17 cellular contexts compared by ENCODE assay signal in genomic region chr12:51694146-51694545, GRCh38.
DNase-seq lines count a peak whose midpoint lies in the region; ATAC-seq and TF ChIP-seq lines count a peak whose summit lies in the region.
"Had no signal": no experiment of that assay in that cellular context is flagged by ENCODE, and none has a peak within 500 bp of the region (broad histone marks: within the 10 kb centered on the region; RNA-seq: fewer than 3 reads in every experiment).

No MANE protein-coding gene starts in this region.

- no peaks in the 10 kb centered on the region for H3K79me2 ChIP-seq in trophoblast cell (ENCODE audit: control insufficient read depth, insufficient read depth, low read length, poor library complexity)

- peaks cover 28% of the 10 kb centered on the region for H3K4me1 Mint-ChIP-seq in Caco-2 (ENCODE audit: low read depth, unreplicated experiment)
- no peaks in the 10 kb centered on the region for H3K4me1 Mint-ChIP-seq in activated CD4-positive, alpha-beta T cell treated with anti-CD3 and anti-CD28 coated beads for 36 hours
- H3K4me1 Mint-ChIP-seq in natural killer cell treated with Interleukin-12 subunit alpha and Interleukin-12 subunit beta and Interleukin-15 and Interleukin-18, amount 100 ng/mL, for 72 hours (ENCODE audit: low read depth in 2 of 2) = no peaks in the 10 kb centered on the region
- H3K4me1 Mint-ChIP-seq: B cell, H9 had no signal

- no TSS peak for BruUV-seq in Caco-2 (replicated peaks; lab: Mats Ljungman, UMichigan)

- H3K9me3 ChIP-seq in Caco-2 (no peaks in the 10 kb centered on the region), trophoblast cell (ENCODE audit: insufficient read depth, low read depth, low read length) (no peaks in the 10 kb centered on the region)
- H3K9me3 ChIP-seq: BLaER1 treated with 17β-estradiol and CSF1 and Interleukin-3, amounts not matched to agents 10 nM and 100 nM had no signal

- H3K23ac ChIP-seq in trophoblast cell (ENCODE audit: low read length) = no peak overlapping the region

- H3K36me3 Mint-ChIP-seq in Caco-2 (ENCODE audit: insufficient read depth, unreplicated experiment) = peaks cover 5% of the 10 kb centered on the region
- no peaks in the 10 kb centered on the region for H3K36me3 Mint-ChIP-seq in activated CD4-positive, alpha-beta T cell treated with anti-CD3 and anti-CD28 coated beads for 36 hours (ENCODE audit: low read depth)
- H3K36me3 Mint-ChIP-seq in natural killer cell treated with Interleukin-12 subunit alpha and Interleukin-12 subunit beta and Interleukin-15 and Interleukin-18, amount 100 ng/mL, for 72 hours = no peaks in the 10 kb centered on the region
- H3K36me3 Mint-ChIP-seq: CD8-positive, alpha-beta T cell had no signal

- no peak overlapping the region for H3K14ac ChIP-seq in trophoblast cell (ENCODE audit: low read length)

- POLR2A ChIA-PET in Caco-2 (lab: Charles Lee) = no interaction called here
- POLR2A ChIA-PET in activated CD4-positive, alpha-beta T cell treated with anti-CD3 and anti-CD28 coated beads for 36 hours (lab: Charles Lee) = no interaction called here

- H3K27me3 Mint-ChIP-seq in Caco-2 (ENCODE audit: insufficient read depth, unreplicated experiment) = no peaks in the 10 kb centered on the region
- no peaks in the 10 kb centered on the region for H3K27me3 Mint-ChIP-seq in activated CD4-positive, alpha-beta T cell treated with anti-CD3 and anti-CD28 coated beads for 36 hours
- peaks cover 8 to 13% of the 10 kb centered on the region in 2 donors for H3K27me3 Mint-ChIP-seq in natural killer cell treated with Interleukin-12 subunit alpha and Interleukin-12 subunit beta and Interleukin-15 and Interleukin-18, amount 100 ng/mL, for 72 hours

- H3K4me1 ChIP-seq in Caco-2 (peaks cover 32% of the 10 kb centered on the region; the same call in 1 of the 2 replicates), trophoblast cell (ENCODE audit: control insufficient read depth in 1 of 2, insufficient read depth in 2 of 2, low read length in 2 of 2) (no peaks in the 10 kb centered on the region)

- H3K18ac ChIP-seq in trophoblast cell (ENCODE audit: low read length) = no peak overlapping the region

- H2BK120ac ChIP-seq in trophoblast cell (ENCODE audit: insufficient read depth, low read length, poor library complexity) = no peak overlapping the region

- CTCF ChIA-PET in Caco-2 (lab: Charles Lee) = interaction anchor here (0.6 kb wide), 1 partner anchor 294 kb away, joined by 5 read pairs; no protein-coding TSS in a partner anchor
- CTCF ChIA-PET in activated CD4-positive, alpha-beta T cell treated with anti-CD3 and anti-CD28 coated beads for 36 hours (lab: Charles Lee) = interaction anchor here (1.0 kb wide), 2 partner anchors 8 to 10 kb away, joined by 3 to 4 read pairs; no protein-coding TSS in a partner anchor

- no peak overlapping the region for H4K12ac ChIP-seq in trophoblast cell (ENCODE audit: low read depth, low read length)

- H4K8ac ChIP-seq in trophoblast cell (ENCODE audit: low read depth, low read length) = no peak overlapping the region

- H2AFZ ChIP-seq in trophoblast cell (ENCODE audit: insufficient read depth, low read length, poor library complexity) = no peak overlapping the region

- intact Hi-C loops in Caco-2 (cut with micrococcal nuclease; ENCODE audit: unreplicated experiment) = no loop called here
- intact Hi-C loops in activated CD4-positive, alpha-beta T cell treated with anti-CD3 and anti-CD28 coated beads for 36 hours (cut with DNase I, micrococcal nuclease) = no loop called here

- H3K27ac Mint-ChIP-seq in Caco-2 (ENCODE audit: unreplicated experiment) = peak overlapping the region; percentile 37
- no peak overlapping the region for H3K27ac Mint-ChIP-seq in activated CD4-positive, alpha-beta T cell treated with anti-CD3 and anti-CD28 coated beads for 36 hours
- no peak overlapping the region for H3K27ac Mint-ChIP-seq in natural killer cell treated with Interleukin-12 subunit alpha and Interleukin-12 subunit beta and Interleukin-15 and Interleukin-18, amount 100 ng/mL, for 72 hours
- H3K27ac Mint-ChIP-seq: B cell; CD8-positive, alpha-beta T cell; H9 had no signal

- H3K4me2 ChIP-seq in trophoblast cell (ENCODE audit: low read length) = no peak overlapping the region
- H3K4me2 ChIP-seq: BLaER1 treated with 17β-estradiol and CSF1 and Interleukin-3, amounts not matched to agents 10 nM and 100 nM had no signal

- no peak overlapping the region for H4K91ac ChIP-seq in trophoblast cell (ENCODE audit: low read depth, low read length)

- peak; percentile 42 to 60 for DNase-seq in Caco-2
- DNase-seq in kidney tubule cell (ENCODE audit: low spot score) = peak; percentile 7
- peak; percentile 18 to 68 for DNase-seq in trophoblast cell
- DNase-seq in coronary artery (ENCODE audit: low spot score) = no peak
- DNase-seq in activated CD4-positive, alpha-beta T cell treated with anti-CD3 and anti-CD28 coated beads for 36 hours = no peak
- no peak for DNase-seq in natural killer cell treated with Interleukin-12 subunit alpha and Interleukin-12 subunit beta and Interleukin-15 and Interleukin-18, amount 100 ng/mL, for 72 hours (ENCODE audit: low spot score)
- DNase-seq: 8988T; CD8-positive, alpha-beta T cell; DMS 273 treated with DMSO at 0.1 percent for 48 hours; DMS53; DND-41; EL; H9 had no signal

- TF ChIP-seq CTCF in Caco-2 (IDR thresholded peaks at IDR 0.05; ENCODE audit: insufficient read depth in 1 of 2, low read depth in 1 of 2, low read length in 1 of 2, severe bottlenecking in 1 of 2, unreplicated experiment in 1 of 2) (no peak), coronary artery (IDR thresholded peaks at IDR 0.05) (no peak)

- H3K27ac ChIP-seq in trophoblast cell (ENCODE audit: low read depth, low read length) (no peak overlapping the region), temporal lobe (ENCODE audit: low read depth, low read length) (peak overlapping the region; percentile 45), coronary artery (no peak overlapping the region)
- H3K27ac ChIP-seq: BLaER1 treated with 17β-estradiol and CSF1 and Interleukin-3, amounts not matched to agents 10 nM and 100 nM had no signal

- no peak overlapping the region for H2AK5ac ChIP-seq in trophoblast cell (ENCODE audit: low read length)

- no peak for ATAC-seq in activated CD4-positive, alpha-beta T cell treated with anti-CD3 and anti-CD28 coated beads for 36 hours
- no peak for ATAC-seq in natural killer cell treated with Interleukin-12 subunit alpha and Interleukin-12 subunit beta and Interleukin-15 and Interleukin-18, amount 100 ng/mL, for 72 hours
- ATAC-seq: CD8-positive, alpha-beta T cell; GM12878 had no signal

- no peak overlapping the region for H3K4ac ChIP-seq in trophoblast cell (ENCODE audit: low read depth, low read length)

- H3K36me3 ChIP-seq in Caco-2 (ENCODE audit: control insufficient read depth, insufficient read depth, low read length) (no peaks in the 10 kb centered on the region), trophoblast cell (ENCODE audit: control insufficient read depth in 1 of 2, insufficient read depth in 2 of 2, low read length in 2 of 2) (no peaks in the 10 kb centered on the region)
- H3K36me3 ChIP-seq: BLaER1 treated with 17β-estradiol and CSF1 and Interleukin-3, amounts not matched to agents 10 nM and 100 nM had no signal

- no peak overlapping the region for H2BK5ac ChIP-seq in trophoblast cell (ENCODE audit: low read depth, low read length, poor library complexity)

- H3K79me1 ChIP-seq in trophoblast cell (ENCODE audit: low read length) = no peaks in the 10 kb centered on the region

- H3K4me3 ChIP-seq in Caco-2 (ENCODE audit: low read depth, low read length) = no peak overlapping the region
- H3K4me3 ChIP-seq in trophoblast cell (ENCODE audit: low read depth, low read length) = no peak overlapping the region
- no peak overlapping the region for H3K4me3 ChIP-seq in coronary artery
- H3K4me3 ChIP-seq: BLaER1 treated with 17β-estradiol and CSF1 and Interleukin-3, amounts not matched to agents 10 nM and 100 nM; GM12878 had no signal

- H3K4me3 Mint-ChIP-seq in Caco-2 (ENCODE audit: unreplicated experiment) = no peak overlapping the region
- no peak overlapping the region for H3K4me3 Mint-ChIP-seq in activated CD4-positive, alpha-beta T cell treated with anti-CD3 and anti-CD28 coated beads for 36 hours
- no peak overlapping the region for H3K4me3 Mint-ChIP-seq in natural killer cell treated with Interleukin-12 subunit alpha and Interleukin-12 subunit beta and Interleukin-15 and Interleukin-18, amount 100 ng/mL, for 72 hours
- H3K4me3 Mint-ChIP-seq: B cell; CD8-positive, alpha-beta T cell; H9 had no signal

- no peaks in the 10 kb centered on the region for H3K9me3 Mint-ChIP-seq in Caco-2 (ENCODE audit: unreplicated experiment)
- no peaks in the 10 kb centered on the region for H3K9me3 Mint-ChIP-seq in activated CD4-positive, alpha-beta T cell treated with anti-CD3 and anti-CD28 coated beads for 36 hours (ENCODE audit: low read depth)
- no peaks in the 10 kb centered on the region for H3K9me3 Mint-ChIP-seq in natural killer cell treated with Interleukin-12 subunit alpha and Interleukin-12 subunit beta and Interleukin-15 and Interleukin-18, amount 100 ng/mL, for 72 hours
- H3K9me3 Mint-ChIP-seq: CD8-positive, alpha-beta T cell; H9 had no signal

- no peak overlapping the region for H3K9ac ChIP-seq in trophoblast cell (ENCODE audit: low read length)
- H3K9ac ChIP-seq: BLaER1 treated with 17β-estradiol and CSF1 and Interleukin-3, amounts not matched to agents 10 nM and 100 nM had no signal

- WGBS in trophoblast cell (ENCODE audit: extremely low coverage, insufficient coverage, insufficient read length) = no CpG with 5 or more reads among the region's 4 CpGs

- H3K27me3 ChIP-seq in Caco-2 (replicated peaks; ENCODE audit: control insufficient read depth, insufficient read depth, low read length) (no peaks in the 10 kb centered on the region), trophoblast cell (ENCODE audit: insufficient read depth, low read length) (no peaks in the 10 kb centered on the region)
- H3K27me3 ChIP-seq: BLaER1 treated with 17β-estradiol and CSF1 and Interleukin-3, amounts not matched to agents 10 nM and 100 nM had no signal

- no peak overlapping the region for H2BK12ac ChIP-seq in trophoblast cell (ENCODE audit: low read length)

Comparison
In these comparisons a context has a peak if more than half of its experiments do, and no peak if none do; other contexts are left out.
1. DNase-seq: peak in Caco-2 (2 of 2), kidney tubule cell (single experiment) and trophoblast cell (2 of 2); none in coronary artery (single experiment), activated CD4-positive, alpha-beta T cell treated with anti-CD3 and anti-CD28 coated beads for 36 hours (single experiment) and natural killer cell treated with Interleukin-12 subunit alpha and Interleukin-12 subunit beta and Interleukin-15 and Interleukin-18, amount 100 ng/mL, for 72 hours (single experiment).